5 cellular contexts compared by ENCODE assay signal in the genomic region with DNA sequence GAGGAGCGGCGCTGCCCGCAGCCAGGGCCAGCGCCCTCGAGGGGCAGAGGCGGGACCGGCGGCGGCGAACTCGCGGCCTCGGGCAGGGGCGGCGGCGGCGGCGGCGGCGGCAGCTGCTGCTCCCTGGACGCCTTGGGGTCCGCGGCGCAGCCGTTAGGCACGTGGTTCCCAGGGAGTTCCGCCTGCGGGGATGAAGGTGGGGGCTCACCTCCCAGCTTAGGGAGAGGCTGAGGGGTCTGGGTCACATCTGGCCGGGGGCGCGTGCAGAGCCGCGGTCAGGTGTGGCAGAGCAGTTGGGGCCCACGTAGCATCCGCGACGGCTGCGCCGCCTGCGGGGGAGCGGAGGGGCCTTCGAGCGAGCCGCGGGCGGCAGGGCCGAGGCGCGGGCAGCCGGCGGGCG. TPM values are rescaled to one million over a fixed set of nuclear protein-coding genes. Genes with fewer than 3 reads are reported as not detected.
"Had no signal": no experiment of that assay in that cellular context is flagged by ENCODE, and none has a peak within 500 bp of the region (broad histone marks: within the 10 kb centered on the region; RNA-seq: fewer than 3 reads in every experiment).

No MANE protein-coding gene starts in this region.

RNA-seq across cellular contexts. Expression of a gene that starts 32.7 kb away (rescaled TPM):
- total RNA-seq: fibroblast of villous mesenchyme, myocyte, right atrium auricular region had no signal
- polyA plus RNA-seq: mammary epithelial cell, thymus had no signal

RNA-seq across cellular contexts. Expression of a gene that starts 40.9 kb away (rescaled TPM):
- total RNA-seq: fibroblast of villous mesenchyme, myocyte, right atrium auricular region had no signal
- polyA plus RNA-seq: mammary epithelial cell, thymus had no signal
